Comparison of ENCODE assay signal across 22 cellular contexts in genomic region chr17:74608511-74608910, GRCh38. TPM values are rescaled to one million over a fixed set of nuclear protein-coding genes. Genes with fewer than 3 reads are reported as not detected.
"Had no signal": no experiment of that assay in that cellular context is flagged by ENCODE, and none has a peak within 500 bp of the region (broad histone marks: within the 10 kb centered on the region; RNA-seq: fewer than 3 reads in every experiment).

No MANE protein-coding gene starts in this region.

- DNase-seq: IMR-90, Karpas-422, KG1, MG63, NCI-H1092, NCI-H1105 treated with DMSO at 0.1 percent for 48 hours, NCI-H1417 treated with DMSO at 0.1 percent for 48 hours, NCI-H146, NCI-H1694 treated with DMSO at 0.1 percent for 48 hours, NCI-H1930, NCI-H2081, NCI-H2107, NCI-H2227 treated with DMSO at 0.1 percent for 48 hours, NCI-H526, NCI-H748 treated with DMSO at 0.1 percent for 48 hours, Right ventricle myocardium superior, RPMI8226, SIG-M5 had no signal

- ATAC-seq: HepG2 had no signal

RNA-seq across cellular contexts. Expression of gene CD300E, which starts 15.0 kb away (rescaled TPM):
- total RNA-seq: HepG2, HT1080, IMR-90, NCI-H460, SJSA1 had no signal

RNA-seq across cellular contexts. Expression of gene CD300LD, which starts 16.4 kb away (rescaled TPM):
- total RNA-seq: HepG2, HT1080, IMR-90, NCI-H460, Right ventricle myocardium superior, SJSA1 had no signal

RNA-seq across cellular contexts. Expression of gene CD300H, which starts 41.2 kb away (rescaled TPM):
- total RNA-seq: HepG2, HT1080, IMR-90, NCI-H460, Right ventricle myocardium superior, SJSA1 had no signal
